ENCODE assay signal across 25 cellular contexts in genomic region chr6:150592377-150592995, GRCh38.
"Had no signal": no experiment of that assay in that cellular context is flagged by ENCODE, and none has a peak within 500 bp of the region (broad histone marks: within the 10 kb centered on the region; RNA-seq: fewer than 3 reads in every experiment).

No MANE protein-coding gene starts in this region.

- DNase-seq: activated CD4-positive, CD25-positive, alpha-beta regulatory T cell treated with anti-CD3 and anti-CD28 coated beads, Interleukin-2, amount 50 U/mL, for 72 hours; activated naive CD4-positive, alpha-beta T cell; activated T-cell treated with anti-CD3 and anti-CD28 coated beads, Interleukin-2, amount 50 U/mL, for 1 hour; adrenal gland; brain microvascular endothelial cell; caudate nucleus; dorsolateral prefrontal cortex; gastrocnemius medialis; midbrain; naive B cell; nucleus accumbens; right lobe of liver; stimulated activated CD4-positive, alpha-beta T cell treated with anti-CD3 and anti-CD28 coated beads, Interleukin-2, amount 100 ng/mL, for 24 hours; stomach; T-helper 1 cell; upper lobe of right lung; WERI-Rb-1 had no signal

- H3K4me1 ChIP-seq: adrenal gland, ascending aorta, esophagus muscularis mucosa, gastrocnemius medialis, right lobe of liver, stomach, upper lobe of right lung had no signal

- H3K9me3 ChIP-seq: adrenal gland, ascending aorta, esophagus muscularis mucosa, gastrocnemius medialis, right lobe of liver, stomach, upper lobe of right lung had no signal

- FAIRE-seq: islet of Langerhans, TTC549 had no signal

- H3K4me1 Mint-ChIP-seq: stimulated activated effector memory CD8-positive, alpha-beta T cell treated with anti-CD3 and anti-CD28 coated beads, Interleukin-12 subunit alpha, Interleukin-12 subunit beta, amount 100 ng/mL, for 72 hours had no signal

- H3K4me3 Mint-ChIP-seq: activated naive CD8-positive, alpha-beta T cell; naive B cell; stimulated activated effector memory CD8-positive, alpha-beta T cell treated with anti-CD3 and anti-CD28 coated beads, Interleukin-12 subunit alpha, Interleukin-12 subunit beta, amount 100 ng/mL, for 72 hours had no signal

- ATAC-seq: gastrocnemius medialis; stimulated activated effector memory CD8-positive, alpha-beta T cell treated with anti-CD3 and anti-CD28 coated beads, Interleukin-12 subunit alpha, Interleukin-12 subunit beta, amount 100 ng/mL, for 72 hours; upper lobe of right lung had no signal

- H3K36me3 Mint-ChIP-seq: activated naive CD8-positive, alpha-beta T cell; naive B cell; stimulated activated effector memory CD8-positive, alpha-beta T cell treated with anti-CD3 and anti-CD28 coated beads, Interleukin-12 subunit alpha, Interleukin-12 subunit beta, amount 100 ng/mL, for 72 hours had no signal

- H3K4me3 ChIP-seq: adrenal gland, ascending aorta, dorsolateral prefrontal cortex, esophagus muscularis mucosa, gastrocnemius medialis, right lobe of liver, skin epidermis, stomach, upper lobe of right lung had no signal

- H3K27ac ChIP-seq: adrenal gland, ascending aorta, brain microvascular endothelial cell, dorsolateral prefrontal cortex, esophagus muscularis mucosa, gastrocnemius medialis, right lobe of liver, skin epidermis, stomach, upper lobe of right lung, WERI-Rb-1 had no signal

- H3K27ac Mint-ChIP-seq: activated naive CD8-positive, alpha-beta T cell; activated T-helper 2 cell treated with anti-CD3 and anti-CD28 coated beads, Interferon-gamma antibody, Interleukin-2, Interleukin-4, amounts not matched to agents 10 μg/mL and 5 μg/mL and 100 μg/mL, durations not matched to agents 14 hours and 24 hours and 36 hours; stimulated activated effector memory CD8-positive, alpha-beta T cell treated with anti-CD3 and anti-CD28 coated beads, Interleukin-12 subunit alpha, Interleukin-12 subunit beta, amount 100 ng/mL, for 72 hours had no signal

- H3K9me3 Mint-ChIP-seq: activated T-helper 2 cell treated with anti-CD3 and anti-CD28 coated beads, Interferon-gamma antibody, Interleukin-2, Interleukin-4, amounts not matched to agents 10 μg/mL and 5 μg/mL and 100 μg/mL, durations not matched to agents 14 hours and 24 hours and 36 hours; naive B cell; stimulated activated effector memory CD8-positive, alpha-beta T cell treated with anti-CD3 and anti-CD28 coated beads, Interleukin-12 subunit alpha, Interleukin-12 subunit beta, amount 100 ng/mL, for 72 hours had no signal

- H3K36me3 ChIP-seq: adrenal gland, ascending aorta, brain microvascular endothelial cell, esophagus muscularis mucosa, gastrocnemius medialis, right lobe of liver, stomach, upper lobe of right lung, WERI-Rb-1 had no signal

- H3K27me3 ChIP-seq: adrenal gland, ascending aorta, brain microvascular endothelial cell, esophagus muscularis mucosa, gastrocnemius medialis, right lobe of liver, stomach, upper lobe of right lung had no signal
